In the genomic region with DNA sequence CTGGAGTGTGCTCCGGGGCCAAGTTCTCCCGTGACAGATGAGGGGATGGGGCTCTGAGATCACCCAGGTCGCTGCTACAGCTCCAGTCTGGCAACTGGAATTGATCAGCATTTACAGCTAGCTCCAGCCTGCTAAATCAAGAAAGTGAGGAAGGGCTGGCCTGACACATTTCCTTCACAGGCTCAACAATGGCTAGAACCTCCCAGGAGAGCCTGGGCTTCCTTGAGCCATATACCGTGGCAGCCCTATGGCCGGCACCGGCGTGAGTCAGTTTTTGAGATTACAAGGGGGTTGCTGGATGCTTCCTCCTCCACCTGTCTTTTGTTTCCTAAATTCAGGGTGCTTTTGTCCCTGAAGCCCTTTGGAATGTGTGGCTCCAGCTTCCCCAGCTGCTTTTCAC, we compare ENCODE assay signal across 17 cellular contexts.
DNase-seq lines count a peak whose midpoint lies in the region; ATAC-seq and TF ChIP-seq lines count a peak whose summit lies in the region.
"Had no signal": no experiment of that assay in that cellular context is flagged by ENCODE, and none has a peak within 500 bp of the region (broad histone marks: within the 10 kb centered on the region; RNA-seq: fewer than 3 reads in every experiment).

No MANE protein-coding gene starts in this region.

- H3K4me3 ChIP-seq in ascending aorta (no peak overlapping the region), esophagus (ENCODE audit: low read depth in 1 of 2, low read length in 2 of 2) (no peak overlapping the region), neuronal stem cell (ENCODE audit: low read length in 2 of 2) (no peak overlapping the region), tibial nerve (no peak overlapping the region), MG63 (no peak overlapping the region)

- H3K18ac ChIP-seq in neuronal stem cell (ENCODE audit: low read length), result no peak overlapping the region

- H3K79me1 ChIP-seq in neuronal stem cell (ENCODE audit: low read depth, low read length), result no peaks in the 10 kb centered on the region

- no peak overlapping the region for H2AFZ ChIP-seq in neuronal stem cell (ENCODE audit: low read length)

- H3K4me2 ChIP-seq in neuronal stem cell (ENCODE audit: insufficient read depth, low read length, poor library complexity, severe bottlenecking), result no peak overlapping the region

- intact Hi-C loops in ascending aorta (cut with DNase I), result loop anchor here (5.0 kb wide), 4 partner anchors 88 to 177 kb away; a partner anchor contains a TSS

- no peak overlapping the region for H3K14ac ChIP-seq in neuronal stem cell (ENCODE audit: low read length)

- H2BK15ac ChIP-seq in neuronal stem cell (ENCODE audit: low read length), result no peak overlapping the region

- ATAC-seq in HG03097 (IDR thresholded peaks at IDR 0.05; ENCODE audit: low FRiP score, unreplicated experiment), result no peak
- ATAC-seq: activated CD8-positive, alpha-beta memory T cell treated with anti-CD3 and anti-CD28 coated beads, Interleukin-2, amount 10 ng/mL, durations not matched to agents 7 days and 5 days; effector memory CD8-positive, alpha-beta T cell; T-helper 17 cell had no signal

- no peak overlapping the region for H2BK120ac ChIP-seq in neuronal stem cell (ENCODE audit: low read depth, low read length)

- TF ChIP-seq POLR2A in tibial nerve (IDR thresholded peaks at IDR 0.05), result no peak

- no peak overlapping the region for H4K8ac ChIP-seq in neuronal stem cell (ENCODE audit: low read depth, low read length)

- 64 to 68% methylated on average over 7 of the region's 7 CpGs for WGBS in esophagus, 2 donors
- no CpG with 5 or more reads among the region's 7 CpGs for WGBS in neuronal stem cell (ENCODE audit: extremely low coverage in 2 of 2, insufficient read length in 2 of 2, insufficient replicate concordance in 1 of 2), 2 donors
- 80 to 89% methylated on average over 6 to 7 of the region's 7 CpGs for WGBS in tibial nerve, 2 donors

- TF ChIP-seq EP300 in tibial nerve (IDR thresholded peaks at IDR 0.05), result peak in 1 of 2 donors; percentile 16

- H3K27ac ChIP-seq in ascending aorta, result peak overlapping the region; percentile 86 to 90
- H3K27ac ChIP-seq in esophagus (ENCODE audit: low read depth in 2 of 2, low read length in 1 of 2), result peak overlapping the region; percentile 97 to 99
- H3K27ac ChIP-seq in neuronal stem cell (replicated peaks; ENCODE audit: low read length), result no peak overlapping the region
- peak overlapping the region; percentile 48 to 85 (median 72) for H3K27ac ChIP-seq in tibial nerve

- H3K4me1 ChIP-seq in ascending aorta (peaks cover 9 to 24% of the 10 kb centered on the region in 2 donors), esophagus (ENCODE audit: control insufficient read depth in 2 of 2, insufficient read depth in 2 of 2, low read length in 1 of 2) (peaks cover 10 to 40% of the 10 kb centered on the region in 2 donors), neuronal stem cell (ENCODE audit: control insufficient read depth in 2 of 2, insufficient read depth in 1 of 2, low read depth in 1 of 2, low read length in 2 of 2) (peaks cover 7 to 13% of the 10 kb centered on the region in 2 donors), tibial nerve (peaks cover 0 to 40% (median 15%) of the 10 kb centered on the region in 4 donors)

- H2BK12ac ChIP-seq in neuronal stem cell (ENCODE audit: low read length), result no peak overlapping the region

- H3K27me3 ChIP-seq in ascending aorta, result no peaks in the 10 kb centered on the region
- no peaks in the 10 kb centered on the region for H3K27me3 ChIP-seq in esophagus (ENCODE audit: control insufficient read depth in 1 of 2, insufficient read depth in 2 of 2, low read length in 2 of 2)
- H3K27me3 ChIP-seq in neuronal stem cell (ENCODE audit: control insufficient read depth in 3 of 3, insufficient read depth in 3 of 3, low read depth in 1 of 3, low read length in 3 of 3), result peaks cover 0 to 31% (median 3%) of the 10 kb centered on the region in 3 experiments
- H3K27me3 ChIP-seq in tibial nerve, result no peaks in the 10 kb centered on the region
- no peaks in the 10 kb centered on the region; the same call in 1 of the 2 replicates for H3K27me3 ChIP-seq in MG63

- H4K91ac ChIP-seq in neuronal stem cell (ENCODE audit: low read depth, low read length, poor library complexity), result no peak overlapping the region

- no peak overlapping the region for H3K23ac ChIP-seq in neuronal stem cell (ENCODE audit: low read depth, low read length, poor library complexity)

- no peak overlapping the region for H3K4ac ChIP-seq in neuronal stem cell (ENCODE audit: low read length)

- H2AK5ac ChIP-seq in neuronal stem cell (ENCODE audit: low read depth, low read length), result no peak overlapping the region

- DNase-seq in ascending aorta (ENCODE audit: low spot score in 2 of 2) (no peak), neuronal stem cell (ENCODE audit: low spot score) (no peak), tibial nerve (ENCODE audit: low spot score in 2 of 2) (no peak), MG63 (no peak), SKM-1 (lab: John Stamatoyannopoulos, UW; ENCODE audit: unreplicated experiment) (no peak), LoVo (ENCODE audit: low spot score) (no peak)
- DNase-seq: activated CD8-positive, alpha-beta memory T cell treated with anti-CD3 and anti-CD28 coated beads, Interleukin-2, amount 10 ng/mL, durations not matched to agents 7 days and 5 days; activated gamma-delta T cell; CD4-positive, CD25-positive, alpha-beta regulatory T cell; effector memory CD8-positive, alpha-beta T cell; foreskin melanocyte; GOT3; NCI-H774; stimulated activated CD4-positive, alpha-beta T cell treated with anti-CD3 and anti-CD28 coated beads, Interleukin-4, amount 100 ng/mL, for 1 hour; T-helper 17 cell had no signal

- no peak overlapping the region for H3K9ac ChIP-seq in neuronal stem cell (ENCODE audit: low read depth, low read length, poor library complexity)

- TF ChIP-seq CTCF in ascending aorta (IDR thresholded peaks at IDR 0.05) (no peak), tibial nerve (IDR thresholded peaks at IDR 0.05) (no peak)

- H2BK5ac ChIP-seq in neuronal stem cell (ENCODE audit: low read length), result peak overlapping the region; percentile 14

- H3K36me3 ChIP-seq in ascending aorta (no peaks in the 10 kb centered on the region), esophagus (ENCODE audit: control insufficient read depth in 2 of 2, insufficient read depth in 2 of 2, low read length in 1 of 2) (no peaks in the 10 kb centered on the region), neuronal stem cell (replicated peaks in 1 of 2; ENCODE audit: control insufficient read depth in 2 of 2, insufficient read depth in 2 of 2, low read length in 2 of 2) (no peaks in the 10 kb centered on the region), tibial nerve (no peaks in the 10 kb centered on the region), MG63 (no peaks in the 10 kb centered on the region; the same call in 1 of the 2 replicates)

- H3K9me3 ChIP-seq in ascending aorta (no peaks in the 10 kb centered on the region), esophagus (ENCODE audit: control insufficient read depth in 2 of 2, insufficient read depth in 1 of 2, low read depth in 1 of 2, low read length in 1 of 2) (no peaks in the 10 kb centered on the region), neuronal stem cell (replicated peaks in 1 of 2; ENCODE audit: control insufficient read depth in 2 of 2, insufficient read depth in 1 of 2, low read depth in 1 of 2, low read length in 2 of 2) (peaks cover 0 to 2% of the 10 kb centered on the region in 2 donors), tibial nerve (no peaks in the 10 kb centered on the region), MG63 (no peaks in the 10 kb centered on the region)
